In the genomic region with DNA sequence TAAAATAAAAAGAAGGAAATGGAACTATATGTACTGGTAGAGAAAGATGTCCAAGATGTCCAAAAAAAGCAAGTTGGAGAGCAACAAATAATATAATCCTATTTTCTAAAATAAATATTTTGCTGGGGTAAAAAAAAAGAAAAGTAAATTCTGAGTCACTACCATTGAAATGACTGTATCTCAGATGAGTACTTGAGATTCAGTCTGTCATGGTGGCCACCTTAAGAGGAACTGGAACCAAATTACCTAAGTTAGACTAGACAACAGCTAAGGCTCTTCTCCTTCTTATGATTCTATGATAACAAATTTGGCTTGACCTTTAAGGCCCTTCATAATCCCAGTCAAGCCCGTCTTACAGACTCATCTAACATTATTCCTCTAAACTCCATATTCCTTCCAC, we compare ENCODE assay signal across 12 cellular contexts.
A peak's percentile ranks its signal among the peaks of the same experiment; 100 is the strongest.
DNase-seq lines count a peak whose midpoint lies in the region; ATAC-seq, FAIRE-seq and TF ChIP-seq lines count a peak whose summit lies in the region.
"Had no signal": no experiment of that assay in that cellular context is flagged by ENCODE, and none has a peak within 500 bp of the region (broad histone marks: within the 10 kb centered on the region; RNA-seq: fewer than 3 reads in every experiment).

No MANE protein-coding gene starts in this region.

- intact Hi-C loops in body of pancreas (cut with DNase I), result no loop called here

- no peak overlapping the region for H2AFZ ChIP-seq in H1 (ENCODE audit: low read length)

- H2BK20ac ChIP-seq in H1 (ENCODE audit: low read length), result 0 out of 2 replicates have a peak overlapping the region, but pooled peaks have one; percentile 35

- H3K36me3 ChIP-seq in H1 (ENCODE audit: control insufficient read depth in 2 of 4, insufficient read depth in 4 of 4, low read length in 3 of 4) (no peaks in the 10 kb centered on the region), body of pancreas (replicated peaks in 1 of 2; ENCODE audit: insufficient read depth in 1 of 2, low read depth in 2 of 2) (no peaks in the 10 kb centered on the region)

- POLR2A ChIA-PET in H1 (lab: Charles Lee; ENCODE audit: partially characterized antibody), result no interaction called here

- no peak overlapping the region for H3K14ac ChIP-seq in H1 (ENCODE audit: insufficient read length)

- no peak overlapping the region for H2BK15ac ChIP-seq in H1 (ENCODE audit: low read length)

- TF ChIP-seq EP300 in H1 (IDR thresholded peaks at IDR 0.05; ENCODE audit: borderline replicate concordance in 1 of 2, low read depth in 2 of 2, low read length in 2 of 2), result no peak

- H2BK5ac ChIP-seq in H1 (ENCODE audit: low read depth, low read length), result no peak overlapping the region

- H3K23ac ChIP-seq in H1 (ENCODE audit: insufficient read length), result no peak overlapping the region

- no peak overlapping the region for H3K27ac ChIP-seq in H1 (ENCODE audit: low read depth, low read length)
- no peak overlapping the region for H3K27ac ChIP-seq in body of pancreas

- no peaks in the 10 kb centered on the region for H3K79me2 ChIP-seq in H1 (ENCODE audit: control insufficient read depth in 1 of 2, insufficient read depth in 2 of 2, low read length in 2 of 2)

- no peak for TF ChIP-seq RAD21 in H1 (IDR thresholded peaks at IDR 0.05 in 1 of 2, conservative IDR thresholded peaks at IDR 0.05 in 1 of 2; ENCODE audit: low read depth in 2 of 2, low read length in 2 of 2)

- H3K4me1 ChIP-seq in H1 (replicated peaks in 1 of 4; ENCODE audit: control insufficient read depth in 3 of 4, insufficient read depth in 4 of 4, low read length in 3 of 4) (peaks cover 0 to 16% (median 10%) of the 10 kb centered on the region in 4 experiments; a peak in 6 of 7 replicates), body of pancreas (peaks cover 9% of the 10 kb centered on the region)

- ATAC-seq in GM18907 (IDR thresholded peaks at IDR 0.05; ENCODE audit: unreplicated experiment) (peak; percentile 86), GM21723 (IDR thresholded peaks at IDR 0.05; ENCODE audit: unreplicated experiment) (peak; percentile 90), HG03280 (IDR thresholded peaks at IDR 0.05; ENCODE audit: unreplicated experiment) (peak; percentile 85), body of pancreas (no peak)
- ATAC-seq: right cardiac atrium had no signal

- no peak overlapping the region for H4K8ac ChIP-seq in H1 (ENCODE audit: extremely low read depth, insufficient read depth, low read length)

- H2BK120ac ChIP-seq in H1 (replicated peaks; ENCODE audit: low read depth, low read length), result no peak overlapping the region

- H3K4me2 ChIP-seq in H1 (ENCODE audit: insufficient read depth in 1 of 2, low read depth in 2 of 2, low read length in 2 of 2), result no peak overlapping the region

- H2AK5ac ChIP-seq in H1 (ENCODE audit: low read depth, low read length), result no peak overlapping the region

- H4K20me1 ChIP-seq in H1 (replicated peaks in 1 of 2; ENCODE audit: control insufficient read depth in 1 of 2, insufficient read depth in 2 of 2, low read length in 2 of 2), result no peaks in the 10 kb centered on the region

- H3K18ac ChIP-seq in H1 (ENCODE audit: extremely low read depth, low read length), result no peak overlapping the region

- no peak overlapping the region for H4K91ac ChIP-seq in H1 (replicated peaks; ENCODE audit: insufficient read length, low read length)

- TF ChIP-seq CTCF in H1 (IDR thresholded peaks at IDR 0.05; ENCODE audit: control extremely low read depth in 1 of 3, insufficient read depth in 1 of 3, low read depth in 1 of 3, low read length in 3 of 3) (no peak), body of pancreas (IDR thresholded peaks at IDR 0.05) (no peak)

- no peak overlapping the region for H3K4ac ChIP-seq in H1 (replicated peaks; ENCODE audit: insufficient read length, low read depth, low read length)

- TF ChIP-seq POLR2A in H1 (IDR thresholded peaks at IDR 0.05; ENCODE audit: control extremely low read depth in 1 of 2, low read depth in 2 of 2, low read length in 2 of 2) (no peak), body of pancreas (IDR thresholded peaks at IDR 0.05) (no peak)

- H3K4me3 ChIP-seq in H1 (ENCODE audit: extremely low read depth in 1 of 4, insufficient read depth in 2 of 4, low read depth in 3 of 4, low read length in 4 of 4) (no peak overlapping the region), body of pancreas (no peak overlapping the region)
- H3K4me3 ChIP-seq: lung had no signal

- H2BK12ac ChIP-seq in H1 (ENCODE audit: low read depth, low read length), result no peak overlapping the region; the same call in 1 of the 2 replicates

- H3K9ac ChIP-seq in H1 (replicated peaks in 1 of 4; ENCODE audit: extremely low read depth in 1 of 4, low read depth in 3 of 4, low read length in 3 of 4), result no peak overlapping the region

- FAIRE-seq in H1 (lab: Jason Lieb, UNC), result no peak

- no peak overlapping the region for H3K56ac ChIP-seq in H1 (replicated peaks; ENCODE audit: insufficient read length, low read depth, low read length)

- H3K9me3 ChIP-seq in H1 (ENCODE audit: insufficient read depth in 2 of 2, low read depth in 1 of 2, low read length in 1 of 2), result no peaks in the 10 kb centered on the region
- H3K9me3 ChIP-seq in body of pancreas, result no peaks in the 10 kb centered on the region

- H3K23me2 ChIP-seq in H1 (ENCODE audit: low read depth, low read length), result 0 out of 2 replicates have a peak, but pooled peaks cover 2% of the 10 kb centered on the region

- WGBS in H1 (ENCODE audit: extremely low coverage in 1 of 2, insufficient coverage in 1 of 2, insufficient read length in 1 of 2, insufficient replicate concordance in 2 of 2, low coverage in 1 of 2, low lambda C conversion rate in 2 of 2, missing lambda C conversion rate in 1 of 2), 2 experiments, result 93% methylated on average over 1 of the region's 1 CpG; no CpG with 5 or more reads in 1 of the 2 experiments
- WGBS in body of pancreas, 2 donors, result 88 to 92% methylated on average over 1 of the region's 1 CpG

- DNase-seq in H1 (ENCODE audit: low read depth in 1 of 2, low spot score in 2 of 2) (no peak), AG08395 (ENCODE audit: low spot score) (no peak), AML-193 (lab: John Stamatoyannopoulos, UW) (no peak), body of pancreas (no peak)
- no peak for DNase-seq in activated CD4-positive, alpha-beta T cell treated with anti-CD3 and anti-CD28 coated beads, Interleukin-2, amount 50 U/mL, for 1 hour
- DNase-seq: NCI-H1417 treated with DMSO at 0.1 percent for 48 hours, right cardiac atrium, Right ventricle myocardium superior had no signal

- no peak overlapping the region for H4K5ac ChIP-seq in H1 (ENCODE audit: insufficient read length, low read depth, low read length)

- H3K27me3 ChIP-seq in H1 (replicated peaks in 1 of 4; ENCODE audit: control insufficient read depth in 3 of 4, extremely low read depth in 1 of 4, insufficient read depth in 3 of 4, low read length in 3 of 4) (peaks cover 0 to 28% (median 24%) of the 10 kb centered on the region in 4 experiments; a peak in 6 of 7 replicates), body of pancreas (no peaks in the 10 kb centered on the region)

- CTCF ChIA-PET in H1 (lab: Charles Lee; ENCODE audit: partially characterized antibody), result interaction anchor here (3.6 kb wide), 1 partner anchor 85 kb away, joined by 13 read pairs; no protein-coding TSS in a partner anchor

- H3K79me1 ChIP-seq in H1 (ENCODE audit: low read depth, low read length), result no peaks in the 10 kb centered on the region

TF ChIP-seq in H1, 55 proteins besides CTCF, POLR2A, EP300 and RAD21:
- TF ChIP-seq CHD1 (IDR thresholded peaks at IDR 0.05; ENCODE audit: low read depth, low read length) (no peak), KDM1A (IDR thresholded peaks at IDR 0.05; ENCODE audit: borderline replicate concordance, low read length) (no peak), PHF8 (conservative IDR thresholded peaks at IDR 0.05; ENCODE audit: low read depth, low read length) (no peak), GABPA (IDR thresholded peaks at IDR 0.05; ENCODE audit: borderline replicate concordance, insufficient read depth, low read length) (no peak), CEBPB (IDR thresholded peaks at IDR 0.05; ENCODE audit: low read depth, low read length) (no peak), CTBP2 (IDR thresholded peaks at IDR 0.05; ENCODE audit: borderline replicate concordance, insufficient read depth, insufficient read length, low read length) (no peak), POLR2AphosphoS5 (IDR thresholded peaks at IDR 0.05; ENCODE audit: low read depth, low read length) (no peak), SP2 (IDR thresholded peaks at IDR 0.05; ENCODE audit: low read length) (no peak), YY1 (IDR thresholded peaks at IDR 0.05; ENCODE audit: low read depth, low read length) (no peak), CBX8 (IDR thresholded peaks at IDR 0.05; ENCODE audit: borderline replicate concordance, low read depth, low read length) (no peak), TAF7 (optimal IDR thresholded peaks at IDR 0.05; ENCODE audit: borderline replicate concordance, low read depth, low read length) (no peak), TEAD4 (IDR thresholded peaks at IDR 0.05; ENCODE audit: low read depth, low read length) (no peak), CHD2 (IDR thresholded peaks at IDR 0.05; ENCODE audit: low read length) (no peak), SIRT6 (IDR thresholded peaks at IDR 0.05; ENCODE audit: low read length) (no peak), JUND (IDR thresholded peaks at IDR 0.05; ENCODE audit: low read length) (no peak)
- TF ChIP-seq, protein P1, sequence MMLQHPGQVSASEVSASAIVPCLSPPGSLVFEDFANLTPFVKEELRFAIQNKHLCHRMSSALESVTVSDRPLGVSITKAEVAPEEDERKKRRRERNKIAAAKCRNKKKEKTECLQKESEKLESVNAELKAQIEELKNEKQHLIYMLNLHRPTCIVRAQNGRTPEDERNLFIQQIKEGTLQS (IDR thresholded peaks at IDR 0.05; ENCODE audit: insufficient read depth, low read depth, low read length), result no peak
